23 cellular contexts compared by ENCODE assay signal in the genomic region with DNA sequence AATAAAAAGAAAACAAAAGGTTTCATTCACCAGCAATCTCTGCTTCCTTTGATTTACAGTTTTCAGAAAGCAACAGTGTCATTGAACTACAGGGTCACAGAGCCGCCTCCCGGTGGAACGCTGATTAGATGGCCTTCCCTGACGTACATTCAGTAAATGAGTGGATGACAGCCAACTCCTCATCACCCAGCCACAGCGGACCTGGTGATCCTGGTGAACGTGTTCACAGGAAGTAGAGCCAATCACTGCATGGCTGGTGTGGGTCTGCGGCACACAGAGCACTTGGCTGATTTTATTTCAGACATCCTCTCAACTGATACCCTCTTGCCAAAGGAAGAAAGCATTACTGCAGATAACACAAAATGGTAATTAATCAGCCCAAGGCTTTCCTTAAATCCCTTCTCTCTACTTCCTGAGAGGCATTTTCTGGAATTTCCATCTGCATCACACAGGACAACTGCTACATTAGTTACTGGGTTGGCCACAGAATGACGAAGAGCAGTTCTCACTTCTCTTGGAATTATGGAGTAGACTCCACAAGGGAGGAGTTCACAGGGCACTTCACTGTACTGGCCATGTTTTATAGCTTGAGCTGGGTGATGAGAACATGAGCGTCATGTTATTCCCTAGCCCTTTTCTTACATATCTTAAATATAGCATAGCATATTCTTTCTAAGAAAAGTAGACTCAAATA.
DNase-seq lines count a peak whose midpoint lies in the region; ATAC-seq, FAIRE-seq and TF ChIP-seq lines count a peak whose summit lies in the region.
"Had no signal": no experiment of that assay in that cellular context is flagged by ENCODE, and none has a peak within 500 bp of the region (broad histone marks: within the 10 kb centered on the region; RNA-seq: fewer than 3 reads in every experiment).

No MANE protein-coding gene starts in this region.

- WGBS in mammary epithelial cell (ENCODE audit: low coverage, missing lambda C conversion rate), result 94% methylated on average over 9 of the region's 9 CpGs

- H3K36me3 ChIP-seq in left ventricle myocardium inferior, result no peaks in the 10 kb centered on the region
- H3K36me3 ChIP-seq in mammary epithelial cell (ENCODE audit: insufficient read depth, low read length), result no peaks in the 10 kb centered on the region
- H3K36me3 ChIP-seq: neutrophil had no signal

- H3K4me3 Mint-ChIP-seq in mesothelial cell of epicardium, result no peak overlapping the region
- H3K4me3 Mint-ChIP-seq: CD4-positive, CD25-positive, alpha-beta regulatory T cell; T-helper 2 cell treated with Interferon-gamma antibody and Interleukin-4, amounts not matched to agents 5 μg/mL and 100 μg/mL, for 36 hours had no signal

- no peak overlapping the region for H3K4me2 ChIP-seq in mammary epithelial cell (ENCODE audit: insufficient read depth, low read depth, low read length)
- H3K4me2 ChIP-seq: KMS-11 had no signal

- no peak overlapping the region for H3K27ac ChIP-seq in left ventricle myocardium inferior (replicated peaks)
- no peak overlapping the region for H3K27ac ChIP-seq in mammary epithelial cell (ENCODE audit: insufficient read depth, low read depth, low read length)
- H3K27ac ChIP-seq: KMS-11, neutrophil had no signal

- H3K27me3 Mint-ChIP-seq in mesothelial cell of epicardium (ENCODE audit: low read depth), result peaks cover 1% of the 10 kb centered on the region

- H3K4me1 Mint-ChIP-seq in mesothelial cell of epicardium, result peaks cover 30% of the 10 kb centered on the region
- H3K4me1 Mint-ChIP-seq: CD4-positive, CD25-positive, alpha-beta regulatory T cell had no signal

- no peak overlapping the region for H2AFZ ChIP-seq in mammary epithelial cell (ENCODE audit: low read depth, low read length)

- in situ Hi-C loops in mammary epithelial cell (cut with MboI; ENCODE audit: low sequenced_read_pairs in 2 of 2), result no loop called here

- DNase-seq in DMS153 (lab: John Stamatoyannopoulos, UW) (peak; percentile 69), left ventricle myocardium inferior (peak; percentile 52), mesothelial cell of epicardium (ENCODE audit: low spot score in 2 of 2, unreplicated experiment in 2 of 2) (no peak), RCC 7860 (ENCODE audit: low spot score) (no peak), mammary epithelial cell (no peak)
- DNase-seq in stimulated activated CD4-positive, alpha-beta T cell treated with anti-CD3 and anti-CD28 coated beads, Interleukin-4, amount 100 ng/mL, for 4 hours, result no peak
- DNase-seq: ACHN; activated CD4-positive, alpha-beta T cell treated with anti-CD3 and anti-CD28 coated beads for 4 hours; activated effector memory CD4-positive, alpha-beta T cell treated with anti-CD3 and anti-CD28 coated beads, Interleukin-2, amount 50 U/mL, for 16 hours; amniotic stem cell; CD4-positive, CD25-positive, alpha-beta regulatory T cell; HCEC 1CT; NCI-H2171 treated with DMSO at 0.1 percent for 48 hours; NK-92 treated with Interleukin-12 subunit alpha and Interleukin-12 subunit beta, amount 100 ng/mL, for 24 hours; stimulated activated CD4-positive, alpha-beta T cell treated with anti-CD3 and anti-CD28 coated beads, Interleukin-2, amount 100 ng/mL, for 48 hours; substantia nigra had no signal

- no peaks in the 10 kb centered on the region for H4K20me1 ChIP-seq in mammary epithelial cell (ENCODE audit: insufficient read depth, low read length)

- dilution Hi-C loops in mammary epithelial cell (cut with HindIII; ENCODE audit: low sequenced_read_pairs), result loop anchor here (5.0 kb wide), 1 partner anchor 67 kb away; no protein-coding TSS in a partner anchor

- H3K4me1 ChIP-seq in left ventricle myocardium inferior, result peaks cover 9% of the 10 kb centered on the region
- H3K4me1 ChIP-seq in mammary epithelial cell (ENCODE audit: insufficient read depth, low read length), result peaks cover 19% of the 10 kb centered on the region

- no peaks in the 10 kb centered on the region for H3K79me2 ChIP-seq in mammary epithelial cell (ENCODE audit: insufficient read depth, low read length)

- H3K9ac ChIP-seq in mammary epithelial cell (ENCODE audit: insufficient read depth, low read length), result no peak overlapping the region
- H3K9ac ChIP-seq: KMS-11 had no signal

- H3K27me3 ChIP-seq in left ventricle myocardium inferior (ENCODE audit: low read depth), result no peaks in the 10 kb centered on the region
- no peaks in the 10 kb centered on the region for H3K27me3 ChIP-seq in mammary epithelial cell (ENCODE audit: insufficient read depth, low read length)

- H3K9me3 Mint-ChIP-seq in mesothelial cell of epicardium, result no peaks in the 10 kb centered on the region
- H3K9me3 Mint-ChIP-seq: T-helper 2 cell treated with Interferon-gamma antibody and Interleukin-4, amounts not matched to agents 5 μg/mL and 100 μg/mL, for 36 hours had no signal

- peak overlapping the region; percentile 57 for H3K27ac Mint-ChIP-seq in mesothelial cell of epicardium
- H3K27ac Mint-ChIP-seq: CD4-positive, CD25-positive, alpha-beta regulatory T cell; T-helper 2 cell treated with Interferon-gamma antibody and Interleukin-4, amounts not matched to agents 5 μg/mL and 100 μg/mL, for 36 hours had no signal

- no peak; the same call in 2 of the 3 replicates for ATAC-seq in SK-N-SH treated with all-trans-retinoic acid at 6 μM for 48 hours
- no peak for ATAC-seq in GM21528 (IDR thresholded peaks at IDR 0.05; ENCODE audit: low FRiP score, unreplicated experiment)

- BruUV-seq in mammary epithelial cell (replicated peaks; lab: Mats Ljungman, UMichigan), result no TSS peak

- CTCF ChIA-PET in mammary epithelial cell (lab: Charles Lee; ENCODE audit: low non-redundant PET), result no interaction called here

- H3K9me3 ChIP-seq in left ventricle myocardium inferior (replicated peaks) (peaks cover 13% of the 10 kb centered on the region), mammary epithelial cell (replicated peaks; ENCODE audit: insufficient read depth, low read length) (no peaks in the 10 kb centered on the region)
- H3K9me3 ChIP-seq: neutrophil had no signal

- no peak overlapping the region for H3K4me3 ChIP-seq in left ventricle myocardium inferior
- no peak overlapping the region for H3K4me3 ChIP-seq in mammary epithelial cell (replicated peaks in 1 of 3; ENCODE audit: insufficient read depth in 1 of 3, low read depth in 2 of 3, low read length in 3 of 3)

- H3K36me3 Mint-ChIP-seq in mesothelial cell of epicardium, result no peaks in the 10 kb centered on the region
- H3K36me3 Mint-ChIP-seq: CD4-positive, CD25-positive, alpha-beta regulatory T cell had no signal

- FAIRE-seq in RCC 7860 (lab: Jason Lieb, UNC), result no peak
- FAIRE-seq: frontal cortex, GM19239 had no signal

- TF ChIP-seq CTCF in left ventricle myocardium inferior (IDR thresholded peaks at IDR 0.05; ENCODE audit: borderline replicate concordance), result peak; percentile 13
- TF ChIP-seq CTCF in mesothelial cell of epicardium (IDR thresholded peaks at IDR 0.05; ENCODE audit: unreplicated experiment), result no peak
- TF ChIP-seq CTCF in mammary epithelial cell (conservative IDR thresholded peaks at IDR 0.05 in 1 of 2, IDR thresholded peaks at IDR 0.05 in 1 of 2; ENCODE audit: extremely low read depth in 1 of 2, insufficient read depth in 1 of 2, low read depth in 1 of 2, low read length in 2 of 2), result no peak

- intact Hi-C loops in left ventricle myocardium inferior (cut with micrococcal nuclease), result no loop called here
- intact Hi-C loops in mammary epithelial cell (cut with micrococcal nuclease), result no loop called here

TF ChIP-seq in SK-N-SH treated with all-trans-retinoic acid at 6 μM for 48 hours, 23 proteins besides CTCF, POLR2A, EP300 and RAD21 (continues in another document):
- TF ChIP-seq ZC3H10 (CRISPR knock-in tag; IDR thresholded peaks at IDR 0.05) (no peak), ZFP3 (CRISPR knock-in tag; IDR thresholded peaks at IDR 0.05) (no peak), POU6F1 (CRISPR knock-in tag; IDR thresholded peaks at IDR 0.05; ENCODE audit: borderline replicate concordance, low read depth) (no peak)
- TF ChIP-seq, protein P1, sequence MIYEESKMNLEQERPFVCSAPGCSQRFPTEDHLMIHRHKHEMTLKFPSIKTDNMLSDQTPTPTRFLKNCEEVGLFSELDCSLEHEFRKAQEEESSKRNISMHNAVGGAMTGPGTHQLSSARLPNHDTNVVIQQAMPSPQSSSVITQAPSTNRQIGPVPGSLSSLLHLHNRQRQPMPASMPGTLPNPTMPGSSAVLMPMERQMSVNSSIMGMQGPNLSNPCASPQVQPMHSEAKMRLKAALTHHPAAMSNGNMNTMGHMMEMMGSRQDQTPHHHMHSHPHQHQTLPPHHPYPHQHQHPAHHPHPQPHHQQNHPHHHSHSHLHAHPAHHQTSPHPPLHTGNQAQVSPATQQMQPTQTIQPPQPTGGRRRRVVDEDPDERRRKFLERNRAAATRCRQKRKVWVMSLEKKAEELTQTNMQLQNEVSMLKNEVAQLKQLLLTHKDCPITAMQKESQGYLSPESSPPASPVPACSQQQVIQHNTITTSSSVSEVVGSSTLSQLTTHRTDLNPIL (CRISPR knock-in tag; IDR thresholded peaks at IDR 0.05; ENCODE audit: low read depth), result no peak

Comparison
In these comparisons a context has a peak if more than half of its experiments do, and no peak if none do; other contexts are left out.
1. DNase-seq: peak in DMS153 (single experiment) and left ventricle myocardium inferior (single experiment); none in mesothelial cell of epicardium (0 of 2), stimulated activated CD4-positive, alpha-beta T cell treated with anti-CD3 and anti-CD28 coated beads, Interleukin-4, amount 100 ng/mL, for 4 hours (0 of 2), RCC 7860 (single experiment) and mammary epithelial cell (single experiment).